1 cellular context compared by ENCODE assay signal in the genomic region with DNA sequence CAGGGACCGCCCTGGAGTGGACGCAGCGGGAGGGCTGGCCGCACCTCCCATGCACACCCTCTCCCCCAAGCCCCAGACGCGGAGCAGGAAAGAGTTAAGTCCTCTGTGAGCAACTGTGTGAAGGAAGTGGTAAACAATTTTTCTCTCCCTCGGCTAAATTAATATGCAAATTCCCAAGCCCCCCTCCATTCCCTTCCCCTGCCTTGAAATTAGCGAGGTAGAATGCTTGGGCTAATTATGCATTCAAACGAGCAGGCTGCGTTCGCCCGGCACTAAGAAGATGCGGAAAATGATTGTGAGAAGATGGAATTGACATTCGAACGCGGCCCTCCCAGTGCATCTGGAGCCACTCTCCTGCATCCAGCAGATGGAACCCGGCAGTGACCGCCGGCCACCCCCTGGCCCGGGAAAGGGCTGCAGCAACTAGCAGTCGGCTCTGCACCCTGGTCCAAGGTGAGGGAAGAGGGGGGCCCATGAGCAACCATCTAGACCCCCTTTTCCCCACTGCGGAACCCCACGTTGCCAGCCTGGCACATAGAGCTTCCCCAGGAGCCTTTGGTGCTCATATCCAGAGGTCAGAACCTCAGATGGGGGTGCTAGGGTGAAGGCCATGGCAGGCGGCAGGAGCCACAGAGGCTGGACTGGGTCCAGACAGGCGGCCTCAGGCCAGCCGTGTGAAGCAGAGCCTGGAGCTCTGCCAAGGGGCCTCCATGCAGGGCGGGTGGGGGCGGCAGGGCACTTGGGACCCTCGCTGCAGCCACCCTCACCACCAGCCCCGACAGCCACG.
TF ChIP-seq lines count a peak whose summit lies in the region.

No MANE protein-coding gene starts in this region.

TF ChIP-seq in SK-N-SH treated with all-trans-retinoic acid at 6 μM for 48 hours, 23 proteins besides CTCF, POLR2A, EP300 and RAD21 (continued from another document):
- TF ChIP-seq, protein P1, sequence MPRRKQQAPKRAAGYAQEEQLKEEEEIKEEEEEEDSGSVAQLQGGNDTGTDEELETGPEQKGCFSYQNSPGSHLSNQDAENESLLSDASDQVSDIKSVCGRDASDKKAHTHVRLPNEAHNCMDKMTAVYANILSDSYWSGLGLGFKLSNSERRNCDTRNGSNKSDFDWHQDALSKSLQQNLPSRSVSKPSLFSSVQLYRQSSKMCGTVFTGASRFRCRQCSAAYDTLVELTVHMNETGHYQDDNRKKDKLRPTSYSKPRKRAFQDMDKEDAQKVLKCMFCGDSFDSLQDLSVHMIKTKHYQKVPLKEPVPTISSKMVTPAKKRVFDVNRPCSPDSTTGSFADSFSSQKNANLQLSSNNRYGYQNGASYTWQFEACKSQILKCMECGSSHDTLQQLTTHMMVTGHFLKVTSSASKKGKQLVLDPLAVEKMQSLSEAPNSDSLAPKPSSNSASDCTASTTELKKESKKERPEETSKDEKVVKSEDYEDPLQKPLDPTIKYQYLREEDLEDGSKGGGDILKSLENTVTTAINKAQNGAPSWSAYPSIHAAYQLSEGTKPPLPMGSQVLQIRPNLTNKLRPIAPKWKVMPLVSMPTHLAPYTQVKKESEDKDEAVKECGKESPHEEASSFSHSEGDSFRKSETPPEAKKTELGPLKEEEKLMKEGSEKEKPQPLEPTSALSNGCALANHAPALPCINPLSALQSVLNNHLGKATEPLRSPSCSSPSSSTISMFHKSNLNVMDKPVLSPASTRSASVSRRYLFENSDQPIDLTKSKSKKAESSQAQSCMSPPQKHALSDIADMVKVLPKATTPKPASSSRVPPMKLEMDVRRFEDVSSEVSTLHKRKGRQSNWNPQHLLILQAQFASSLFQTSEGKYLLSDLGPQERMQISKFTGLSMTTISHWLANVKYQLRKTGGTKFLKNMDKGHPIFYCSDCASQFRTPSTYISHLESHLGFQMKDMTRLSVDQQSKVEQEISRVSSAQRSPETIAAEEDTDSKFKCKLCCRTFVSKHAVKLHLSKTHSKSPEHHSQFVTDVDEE (CRISPR knock-in tag; IDR thresholded peaks at IDR 0.05), result no peak
TF ChIP-seq in SK-N-SH treated with all-trans-retinoic acid at 6 μM for 48 hours: peak in this region for 0.
